ENCODE assay signal across 17 cellular contexts in the genomic region with DNA sequence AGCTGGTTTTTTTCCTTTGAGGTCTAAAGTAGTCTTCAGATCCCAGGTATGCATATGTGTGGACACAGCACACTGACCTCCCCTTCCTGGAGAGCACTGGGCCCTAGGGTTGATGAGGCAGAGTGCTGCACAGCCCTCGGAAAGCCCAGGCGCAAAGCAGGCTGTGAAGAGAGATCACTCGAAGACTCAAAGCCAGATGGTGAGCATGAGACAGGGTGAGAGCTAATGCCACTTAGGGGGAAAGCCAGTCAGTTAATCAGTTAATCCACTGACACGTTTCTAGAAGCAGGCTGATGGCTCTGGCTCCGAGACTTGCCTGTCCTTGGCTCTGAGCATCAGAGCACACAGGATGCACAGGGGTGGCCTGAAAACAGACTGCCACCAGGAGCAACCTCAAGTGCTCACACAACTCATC. TPM values are rescaled to one million over a fixed set of nuclear protein-coding genes. Genes with fewer than 3 reads are reported as not detected.
DNase-seq lines count a peak whose midpoint lies in the region; ATAC-seq and TF ChIP-seq lines count a peak whose summit lies in the region.
"Had no signal": no experiment of that assay in that cellular context is flagged by ENCODE, and none has a peak within 500 bp of the region (broad histone marks: within the 10 kb centered on the region; RNA-seq: fewer than 3 reads in every experiment).

No MANE protein-coding gene starts in this region.

- intact Hi-C loops in mucosa of descending colon (cut with DNase I, micrococcal nuclease) = no loop called here

- H3K4me2 ChIP-seq in Karpas-422 (ENCODE audit: low read depth, low read length, poor library complexity, severe bottlenecking) = no peak overlapping the region

- H3K36me3 ChIP-seq in ACC112 (ENCODE audit: insufficient read depth, low read length) (peaks cover 9% of the 10 kb centered on the region; the same call in 1 of the 2 replicates), mucosa of descending colon (ENCODE audit: low read depth) (no peaks in the 10 kb centered on the region), Karpas-422 (ENCODE audit: insufficient read depth, low read length) (peaks cover 7% of the 10 kb centered on the region; the same call in 1 of the 2 replicates)
- H3K36me3 ChIP-seq: adrenal gland, neutrophil had no signal

- H3K9me3 Mint-ChIP-seq in HFFc6 (no peaks in the 10 kb centered on the region), brain (no peaks in the 10 kb centered on the region)
- H3K9me3 Mint-ChIP-seq in activated CD4-positive, alpha-beta memory T cell treated with anti-CD3 and anti-CD28 coated beads, Interleukin-2, amount 10 ng/mL, durations not matched to agents 7 days and 5 days = no peaks in the 10 kb centered on the region
- H3K9me3 Mint-ChIP-seq: stimulated activated naive CD8-positive, alpha-beta T cell treated with anti-CD3 and anti-CD28 coated beads, Interleukin-15, Interleukin-2, amounts not matched to agents 100 ng/mL and 50 ng/mL, for 24 hours had no signal

- H3K4me3 ChIP-seq in ACC112 (ENCODE audit: low read depth, low read length) (no peak overlapping the region), mucosa of descending colon (no peak overlapping the region), Karpas-422 (ENCODE audit: low read length) (no peak overlapping the region)
- H3K4me3 ChIP-seq: adrenal gland, coronary artery, K562, lung had no signal

- H3K4me3 Mint-ChIP-seq in HFFc6 = 0 out of 2 replicates have a peak overlapping the region, but pooled peaks have one; percentile 13
- peak overlapping the region in 1 of 5 experiments; percentile 49 for H3K4me3 Mint-ChIP-seq in brain
- H3K4me3 Mint-ChIP-seq in activated CD4-positive, alpha-beta memory T cell treated with anti-CD3 and anti-CD28 coated beads, Interleukin-2, amount 10 ng/mL, durations not matched to agents 7 days and 5 days = no peak overlapping the region
- H3K4me3 Mint-ChIP-seq: stimulated activated naive CD8-positive, alpha-beta T cell treated with anti-CD3 and anti-CD28 coated beads, Interleukin-15, Interleukin-2, amounts not matched to agents 100 ng/mL and 50 ng/mL, for 24 hours had no signal

- peaks cover 25% of the 10 kb centered on the region for H3K4me1 ChIP-seq in ACC112 (ENCODE audit: control insufficient read depth, insufficient read depth, low read length, unreplicated experiment)
- H3K4me1 ChIP-seq in mucosa of descending colon (ENCODE audit: low read depth) = no peaks in the 10 kb centered on the region
- H3K4me1 ChIP-seq in Karpas-422 (ENCODE audit: low read length) = no peaks in the 10 kb centered on the region

- no peaks in the 10 kb centered on the region for H3K9me2 ChIP-seq in Karpas-422 (replicated peaks; ENCODE audit: insufficient read depth, low read length)

- H3K27me3 ChIP-seq in ACC112 (ENCODE audit: insufficient read depth, low read length) (no peaks in the 10 kb centered on the region), Karpas-422 (ENCODE audit: low read length) (no peaks in the 10 kb centered on the region)
- H3K27me3 ChIP-seq: adrenal gland, neutrophil had no signal

- CTCF ChIA-PET in activated CD4-positive, alpha-beta memory T cell treated with anti-CD3 and anti-CD28 coated beads, Interleukin-2, amount 10 ng/mL, durations not matched to agents 7 days and 5 days (lab: Charles Lee) = interaction anchor here (1.6 to 9.8 kb wide), 2 partner anchors 17 to 127 kb away, joined by 4 to 101 read pairs; a partner anchor contains a TSS

- no peak for DNase-seq in HFFc6
- DNase-seq in mucosa of descending colon = no peak
- DNase-seq in activated CD4-positive, alpha-beta memory T cell treated with anti-CD3 and anti-CD28 coated beads, Interleukin-2, amount 10 ng/mL, durations not matched to agents 7 days and 5 days = no peak
- DNase-seq in Karpas-422 = no peak
- no peak for DNase-seq in OCI-M1 (lab: John Stamatoyannopoulos, UW)
- DNase-seq: DMS153, NCI-H1436 had no signal

- H3K4me1 Mint-ChIP-seq in HFFc6 (ENCODE audit: low read depth) (peaks cover 45% of the 10 kb centered on the region), brain (peaks cover 78% of the 10 kb centered on the region)
- H3K4me1 Mint-ChIP-seq in activated CD4-positive, alpha-beta memory T cell treated with anti-CD3 and anti-CD28 coated beads, Interleukin-2, amount 10 ng/mL, durations not matched to agents 7 days and 5 days = peaks cover 3% of the 10 kb centered on the region

- ATAC-seq in mucosa of descending colon (peak; percentile 15), GM21360 (IDR thresholded peaks at IDR 0.05; ENCODE audit: unreplicated experiment) (no peak)

- H4K20me1 ChIP-seq in Karpas-422 (ENCODE audit: insufficient read depth, low read depth, low read length) = no peaks in the 10 kb centered on the region

- H3K27me3 Mint-ChIP-seq in HFFc6 (ENCODE audit: insufficient read depth) (no peaks in the 10 kb centered on the region), brain (peaks cover 2% of the 10 kb centered on the region)
- H3K27me3 Mint-ChIP-seq in activated CD4-positive, alpha-beta memory T cell treated with anti-CD3 and anti-CD28 coated beads, Interleukin-2, amount 10 ng/mL, durations not matched to agents 7 days and 5 days = no peaks in the 10 kb centered on the region
- H3K27me3 Mint-ChIP-seq: stimulated activated naive CD8-positive, alpha-beta T cell treated with anti-CD3 and anti-CD28 coated beads, Interleukin-15, Interleukin-2, amounts not matched to agents 100 ng/mL and 50 ng/mL, for 24 hours had no signal

- no peaks in the 10 kb centered on the region for H3K9me3 ChIP-seq in mucosa of descending colon
- H3K9me3 ChIP-seq in Karpas-422 (ENCODE audit: low read length) = no peaks in the 10 kb centered on the region
- H3K9me3 ChIP-seq: adrenal gland, neutrophil had no signal

- peaks cover 6% of the 10 kb centered on the region; the same call in 1 of the 2 replicates for H3K36me3 Mint-ChIP-seq in HFFc6 (ENCODE audit: low read depth)
- peaks cover 10% of the 10 kb centered on the region for H3K36me3 Mint-ChIP-seq in brain
- H3K36me3 Mint-ChIP-seq in activated CD4-positive, alpha-beta memory T cell treated with anti-CD3 and anti-CD28 coated beads, Interleukin-2, amount 10 ng/mL, durations not matched to agents 7 days and 5 days (ENCODE audit: low read depth) = peaks cover 44% of the 10 kb centered on the region

- H3K27ac ChIP-seq in ACC112 (ENCODE audit: low read depth, low read length) (peak overlapping the region; percentile 23), Karpas-422 (ENCODE audit: low read length) (no peak overlapping the region)
- H3K27ac ChIP-seq: coronary artery, neutrophil had no signal

- H3K27ac Mint-ChIP-seq in HFFc6 (peak overlapping the region; percentile 87), brain (peak overlapping the region; percentile 65 to 98 (median 82))
- H3K27ac Mint-ChIP-seq in activated CD4-positive, alpha-beta memory T cell treated with anti-CD3 and anti-CD28 coated beads, Interleukin-2, amount 10 ng/mL, durations not matched to agents 7 days and 5 days = no peak overlapping the region
- H3K27ac Mint-ChIP-seq: stimulated activated naive CD8-positive, alpha-beta T cell treated with anti-CD3 and anti-CD28 coated beads, Interleukin-15, Interleukin-2, amounts not matched to agents 100 ng/mL and 50 ng/mL, for 24 hours had no signal

- H3K79me2 ChIP-seq in ACC112 (ENCODE audit: control insufficient read depth, insufficient read depth, low read length, unreplicated experiment) (no peaks in the 10 kb centered on the region), Karpas-422 (ENCODE audit: low read length) (no peaks in the 10 kb centered on the region)

- no peak overlapping the region for H3K9ac ChIP-seq in Karpas-422 (ENCODE audit: low read length)

- H2AFZ ChIP-seq in ACC112 (ENCODE audit: low read length, unreplicated experiment) = no peak overlapping the region
- H2AFZ ChIP-seq in Karpas-422 (ENCODE audit: low read length) = no peak overlapping the region

- POLR2A ChIA-PET in activated CD4-positive, alpha-beta memory T cell treated with anti-CD3 and anti-CD28 coated beads, Interleukin-2, amount 10 ng/mL, durations not matched to agents 7 days and 5 days (lab: Charles Lee) = interaction anchor here (0.8 to 1.4 kb wide), 2 partner anchors 21 to 25 kb away, joined by 3 to 4 read pairs; no protein-coding TSS in a partner anchor

- TF ChIP-seq CTCF in HFFc6 (IDR thresholded peaks at IDR 0.05) (no peak), brain (conservative IDR thresholded peaks at IDR 0.05) (no peak), mucosa of descending colon (IDR thresholded peaks at IDR 0.05) (no peak)

RNA-seq across cellular contexts. Expression of a gene that starts 11.7 kb away (rescaled TPM):
- total RNA-seq in HFFc6 (2021; fragmentation: NEBNext Ultra II Directional; extraction: Animal tissue kit (Norgen Biotek cat#: 25700)) = not detected
- 1.4 TPM for polyA plus RNA-seq in brain (ENCODE audit: insufficient read depth, low read depth, low replicate concordance)
- under 1 TPM in 1 of 3 donors, not detected in 2; 0.54 TPM for total RNA-seq in mucosa of descending colon
- total RNA-seq in activated CD4-positive, alpha-beta memory T cell treated with anti-CD3 and anti-CD28 coated beads, Interleukin-2, amount 10 ng/mL, durations not matched to agents 7 days and 5 days = not detected
- 0.04 and 0.79 TPM in 2 replicates for total RNA-seq in Karpas-422 (2014; rRNA removed; shearing (Covaris generic); ENCODE audit: low replicate concordance)

RNA-seq across cellular contexts. Expression of a gene that starts 22.8 kb away (rescaled TPM):
- total RNA-seq in HFFc6 (2021; fragmentation: NEBNext Ultra II Directional; extraction: Animal tissue kit (Norgen Biotek cat#: 25700)) = not detected
- polyA plus RNA-seq in brain (ENCODE audit: insufficient read depth, low read depth, low replicate concordance) = 2.7 TPM
- total RNA-seq in mucosa of descending colon = not detected
- total RNA-seq in activated CD4-positive, alpha-beta memory T cell treated with anti-CD3 and anti-CD28 coated beads, Interleukin-2, amount 10 ng/mL, durations not matched to agents 7 days and 5 days = not detected
- 0.97 and 4.5 TPM in 2 replicates for total RNA-seq in Karpas-422 (2014; rRNA removed; shearing (Covaris generic); ENCODE audit: low replicate concordance)
- total RNA-seq: K562 had no signal
- polyA plus RNA-seq: K562 had no signal

RNA-seq across cellular contexts. Expression of a gene that starts 33.9 kb away (rescaled TPM):
- not detected for total RNA-seq in HFFc6 (2021; fragmentation: NEBNext Ultra II Directional; extraction: Animal tissue kit (Norgen Biotek cat#: 25700))
- polyA plus RNA-seq in brain (ENCODE audit: insufficient read depth, low read depth, low replicate concordance) = not detected
- total RNA-seq in mucosa of descending colon = not detected
- total RNA-seq in activated CD4-positive, alpha-beta memory T cell treated with anti-CD3 and anti-CD28 coated beads, Interleukin-2, amount 10 ng/mL, durations not matched to agents 7 days and 5 days = not detected
- 0.07 and 0.63 TPM in 2 replicates for total RNA-seq in Karpas-422 (2014; rRNA removed; shearing (Covaris generic); ENCODE audit: low replicate concordance)
- total RNA-seq: K562, lung had no signal
- polyA plus RNA-seq: K562, lung, small intestine had no signal

RNA-seq across cellular contexts. Expression of a gene that starts 40.8 kb away (rescaled TPM):
- total RNA-seq in HFFc6 (2021; fragmentation: NEBNext Ultra II Directional; extraction: Animal tissue kit (Norgen Biotek cat#: 25700)) = 100 to 1,000 TPM in 5 of 6 experiments, 10 to 100 TPM in 1; 52.6 to 119 (median 104) TPM
- 74.4 TPM for polyA plus RNA-seq in brain (ENCODE audit: insufficient read depth, low read depth, low replicate concordance)
- total RNA-seq in mucosa of descending colon = 10 to 100 TPM; 16.0 to 45.5 (median 34.4) TPM
- 100 to 1,000 TPM; 172 to 179 TPM for total RNA-seq in activated CD4-positive, alpha-beta memory T cell treated with anti-CD3 and anti-CD28 coated beads, Interleukin-2, amount 10 ng/mL, durations not matched to agents 7 days and 5 days
- 44.0 and 78.6 TPM in 2 replicates for total RNA-seq in Karpas-422 (2014; rRNA removed; shearing (Covaris generic); ENCODE audit: low replicate concordance)
